ENCODE assay signal across 8 cellular contexts in the genomic region with DNA sequence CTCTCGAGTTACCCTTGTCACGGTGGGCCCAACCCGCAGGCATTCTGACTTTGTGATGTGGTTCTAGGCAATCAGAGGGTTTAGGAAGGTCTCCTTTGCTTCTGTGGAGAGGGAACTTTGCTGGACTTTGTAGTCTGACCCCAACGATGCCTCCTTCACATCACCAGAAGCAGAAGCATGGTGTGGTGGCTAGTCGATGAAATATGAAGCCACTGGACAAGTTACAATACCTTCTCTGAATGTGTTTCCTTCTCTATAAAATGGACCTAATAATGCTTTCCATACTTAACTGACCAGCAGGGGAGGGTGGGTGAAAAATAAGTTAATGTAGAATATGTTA. TPM values are rescaled to one million over a fixed set of nuclear protein-coding genes. Genes with fewer than 3 reads are reported as not detected.
A peak's percentile ranks its signal among the peaks of the same experiment; 100 is the strongest.
DNase-seq lines count a peak whose midpoint lies in the region; ATAC-seq and TF ChIP-seq lines count a peak whose summit lies in the region.

No MANE protein-coding gene starts in this region.

- H3K27me3 ChIP-seq in vagina = no peaks in the 10 kb centered on the region

- no peaks in the 10 kb centered on the region for H3K36me3 ChIP-seq in vagina

- peaks cover 3% of the 10 kb centered on the region for H3K36me3 Mint-ChIP-seq in activated naive CD4-positive, alpha-beta T cell treated with anti-CD3 and anti-CD28 coated beads, Interleukin-2, amount 50 U/mL, for 24 hours
- no peaks in the 10 kb centered on the region for H3K36me3 Mint-ChIP-seq in mesothelial cell of epicardium

- no peaks in the 10 kb centered on the region for H3K9me3 ChIP-seq in vagina

- ATAC-seq in GM18909 (IDR thresholded peaks at IDR 0.05; ENCODE audit: poor library complexity, unreplicated experiment) = no peak
- no peak for ATAC-seq in GM18511 (IDR thresholded peaks at IDR 0.05; ENCODE audit: unreplicated experiment)

- H3K9me3 Mint-ChIP-seq in activated naive CD4-positive, alpha-beta T cell treated with anti-CD3 and anti-CD28 coated beads, Interleukin-2, amount 50 U/mL, for 24 hours = peaks cover 7% of the 10 kb centered on the region
- H3K9me3 Mint-ChIP-seq in mesothelial cell of epicardium = peaks cover 23% of the 10 kb centered on the region

- peak overlapping the region; percentile 48 for H3K27ac Mint-ChIP-seq in activated naive CD4-positive, alpha-beta T cell treated with anti-CD3 and anti-CD28 coated beads, Interleukin-2, amount 50 U/mL, for 24 hours
- peak overlapping the region; percentile 11 for H3K27ac Mint-ChIP-seq in mesothelial cell of epicardium

- TF ChIP-seq CTCF in choroid plexus epithelial cell (conservative IDR thresholded peaks at IDR 0.05; ENCODE audit: low read depth, low read length) = no peak
- TF ChIP-seq CTCF in mesothelial cell of epicardium (IDR thresholded peaks at IDR 0.05; ENCODE audit: unreplicated experiment) = no peak
- TF ChIP-seq CTCF in vagina (IDR thresholded peaks at IDR 0.05) = no peak

- peaks cover 7% of the 10 kb centered on the region for H3K4me1 ChIP-seq in vagina

- H3K4me3 ChIP-seq in choroid plexus epithelial cell (ENCODE audit: low read depth, low read length) (peak overlapping the region; percentile 80), vagina (peak overlapping the region; percentile 66 to 87)

- H3K27me3 Mint-ChIP-seq in activated naive CD4-positive, alpha-beta T cell treated with anti-CD3 and anti-CD28 coated beads, Interleukin-2, amount 50 U/mL, for 24 hours = no peaks in the 10 kb centered on the region
- peaks cover 11% of the 10 kb centered on the region for H3K27me3 Mint-ChIP-seq in mesothelial cell of epicardium (ENCODE audit: low read depth)

- peaks cover 28% of the 10 kb centered on the region for H3K4me1 Mint-ChIP-seq in activated naive CD4-positive, alpha-beta T cell treated with anti-CD3 and anti-CD28 coated beads, Interleukin-2, amount 50 U/mL, for 24 hours
- peaks cover 14% of the 10 kb centered on the region for H3K4me1 Mint-ChIP-seq in mesothelial cell of epicardium

- no peak for TF ChIP-seq POLR2A in vagina (IDR thresholded peaks at IDR 0.05)

- peak overlapping the region; percentile 62 for H3K27ac ChIP-seq in vagina

- intact Hi-C loops in vagina (cut with DNase I) = no loop called here

- H3K4me3 Mint-ChIP-seq in activated naive CD4-positive, alpha-beta T cell treated with anti-CD3 and anti-CD28 coated beads, Interleukin-2, amount 50 U/mL, for 24 hours = peak overlapping the region; percentile 90
- H3K4me3 Mint-ChIP-seq in mesothelial cell of epicardium = peak overlapping the region; percentile 98

- DNase-seq in activated naive CD4-positive, alpha-beta T cell treated with anti-CD3 and anti-CD28 coated beads, Interleukin-2, amount 50 U/mL, for 16 hours = no peak
- peak; percentile 11 for DNase-seq in choroid plexus epithelial cell (ENCODE audit: low read depth)
- no peak for DNase-seq in mesothelial cell of epicardium (ENCODE audit: low spot score in 2 of 2, unreplicated experiment in 2 of 2)
- no peak for DNase-seq in vagina (ENCODE audit: extremely low spot score in 2 of 2)
- DNase-seq in DMS79 (lab: John Stamatoyannopoulos, UW) = no peak

RNA-seq across cellular contexts. Expression of a gene that starts 0.6 kb away (rescaled TPM):
- 10.7 to 12.1 TPM (median 11.6 TPM) in 3 replicates for total RNA-seq in mesothelial cell of epicardium
- total RNA-seq in vagina = 10.8 TPM
